Comparison of ENCODE assay signal across 15 cellular contexts in the genomic region with DNA sequence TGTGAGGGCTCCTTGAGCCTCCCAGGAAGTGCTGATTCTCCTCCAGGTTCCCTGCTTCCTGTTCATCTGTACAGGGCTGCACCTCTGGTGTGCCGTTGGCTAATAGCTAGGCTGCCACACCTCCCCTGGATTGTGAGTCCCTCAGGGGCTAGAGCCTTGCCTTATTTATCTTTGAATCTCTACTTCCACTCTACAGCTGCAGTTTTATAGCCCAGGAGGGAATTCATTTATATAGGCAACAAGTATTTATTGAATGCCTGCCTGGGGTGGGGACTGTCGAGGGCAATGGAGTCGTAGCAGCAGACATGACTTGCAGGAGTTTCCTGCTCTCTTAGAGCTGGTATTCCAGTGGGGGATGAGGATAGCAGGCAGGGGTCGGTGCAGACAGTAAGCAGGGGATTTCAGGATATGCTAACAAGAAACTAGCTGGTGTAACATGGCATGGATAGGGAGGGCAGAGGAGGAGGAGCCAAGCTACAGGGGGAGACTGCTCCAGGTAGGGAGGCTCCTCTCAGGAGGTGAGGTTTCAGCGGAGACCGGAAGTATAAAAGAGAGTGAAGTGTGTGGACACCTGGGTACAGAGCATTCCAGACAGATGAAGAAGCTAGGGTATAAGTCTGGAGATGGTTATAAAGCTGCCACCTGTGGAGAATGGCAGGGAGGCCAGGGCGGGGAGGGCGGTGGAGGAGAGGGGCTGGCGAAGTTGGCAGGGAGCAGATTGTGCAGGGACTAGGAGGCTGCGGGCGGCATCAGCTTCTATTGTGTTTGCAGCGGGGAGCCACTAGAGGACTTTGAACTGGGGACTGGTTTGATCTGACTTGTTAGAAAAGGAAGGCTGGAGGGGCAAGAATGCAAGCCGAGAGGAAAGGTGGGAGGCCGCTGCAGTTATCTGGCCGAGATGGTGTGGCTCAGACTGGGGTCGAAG. TPM values are rescaled to one million over a fixed set of nuclear protein-coding genes. Genes with fewer than 3 reads are reported as not detected.
A peak's percentile ranks its signal among the peaks of the same experiment; 100 is the strongest.
DNase-seq lines count a peak whose midpoint lies in the region; ATAC-seq lines count a peak whose summit lies in the region.
"Had no signal": no experiment of that assay in that cellular context is flagged by ENCODE, and none has a peak within 500 bp of the region (broad histone marks: within the 10 kb centered on the region; RNA-seq: fewer than 3 reads in every experiment).

No MANE protein-coding gene starts in this region.

- H3K27me3 ChIP-seq in NT2/D1 (ENCODE audit: insufficient read depth, insufficient read length) (no peaks in the 10 kb centered on the region), rectal smooth muscle tissue (ENCODE audit: control insufficient read depth, insufficient read depth, low read length) (no peaks in the 10 kb centered on the region)
- H3K27me3 ChIP-seq: BE2C, pancreas had no signal

- no peak overlapping the region for H3K27ac ChIP-seq in rectal smooth muscle tissue (ENCODE audit: low read depth, low read length)
- H3K27ac ChIP-seq: pancreas had no signal

- H3K4me3 ChIP-seq in NT2/D1 (ENCODE audit: insufficient read length, low read depth): no peak overlapping the region
- peak overlapping the region; percentile 22 for H3K4me3 ChIP-seq in rectal smooth muscle tissue (ENCODE audit: low read length)
- H3K4me3 ChIP-seq: pancreas had no signal

- DNase-seq in HT-29 (ENCODE audit: low spot score): peak; percentile 87
- peak; percentile 8 for DNase-seq in NT2/D1 (ENCODE audit: low read depth, low spot score)
- DNase-seq in iPS-NIHi11 (ENCODE audit: low spot score): peak; percentile 68
- DNase-seq in NCI-H748 (lab: John Stamatoyannopoulos, UW; ENCODE audit: unreplicated experiment): no peak
- no peak for DNase-seq in DMS114 treated with DMSO at 0.1 percent for 48 hours (lab: John Stamatoyannopoulos, UW; ENCODE audit: unreplicated experiment)
- DNase-seq: activated CD8-positive, alpha-beta memory T cell treated with anti-CD3 and anti-CD28 coated beads for 24 hours; anterior cingulate cortex; BE2C; hippocampal formation; mammary epithelial cell; NCI-H2171; pancreas had no signal

- H3K9me3 ChIP-seq in NT2/D1 (ENCODE audit: insufficient read depth, low read length): no peaks in the 10 kb centered on the region
- H3K9me3 ChIP-seq: BE2C, pancreas had no signal

- H3K9ac ChIP-seq in NT2/D1 (ENCODE audit: insufficient read length, low read depth) (peak overlapping the region; percentile 23), rectal smooth muscle tissue (ENCODE audit: low read length) (no peak overlapping the region)

- H3K36me3 ChIP-seq in NT2/D1 (ENCODE audit: insufficient read depth, insufficient read length, low read length) (peaks cover 36% of the 10 kb centered on the region), rectal smooth muscle tissue (ENCODE audit: control insufficient read depth, insufficient read depth, low read length) (peaks cover 30% of the 10 kb centered on the region)

- no peaks in the 10 kb centered on the region for H3K4me1 ChIP-seq in NT2/D1 (ENCODE audit: insufficient read depth, insufficient read length)
- H3K4me1 ChIP-seq in rectal smooth muscle tissue (ENCODE audit: control insufficient read depth, insufficient read depth, low read length): no peaks in the 10 kb centered on the region
- H3K4me1 ChIP-seq: BE2C had no signal

- ATAC-seq in GM18867 (IDR thresholded peaks at IDR 0.05; ENCODE audit: unreplicated experiment): no peak
- ATAC-seq: pancreas had no signal

RNA-seq across cellular contexts. Expression of a gene that starts 17.2 kb away (rescaled TPM):
- total RNA-seq in HT-29 (2014; rRNA removed; shearing (Covaris generic)): 6.2 and 15.5 TPM in 2 replicates

RNA-seq across cellular contexts. Expression of a gene that starts 23.7 kb away (rescaled TPM):
- 41.0 and 44.7 TPM in 2 replicates for total RNA-seq in HT-29 (2014; rRNA removed; shearing (Covaris generic))

RNA-seq across cellular contexts. Expression of a gene that starts 27.8 kb away (rescaled TPM):
- 134 and 158 TPM in 2 replicates for total RNA-seq in HT-29 (2014; rRNA removed; shearing (Covaris generic))

RNA-seq across cellular contexts. Expression of a gene that starts 46.8 kb away (rescaled TPM):
- total RNA-seq in HT-29 (2014; rRNA removed; shearing (Covaris generic)): 1.6 and 4.8 TPM in 2 replicates

RNA-seq across cellular contexts. Expression of a gene that starts 48.7 kb away (rescaled TPM):
- total RNA-seq in HT-29 (2014; rRNA removed; shearing (Covaris generic)): 0.03 TPM in 1 of 2 replicates, not detected in the other
- total RNA-seq: subcutaneous adipose tissue had no signal

Comparison
In these comparisons a context has a peak if more than half of its experiments do, and no peak if none do; other contexts are left out.
1. DNase-seq: peak in HT-29 (single experiment), NT2/D1 (single experiment) and iPS-NIHi11 (single experiment); none in NCI-H748 (single experiment) and DMS114 treated with DMSO at 0.1 percent for 48 hours (single experiment).